Comparison of ENCODE assay signal across 14 cellular contexts in genomic region chr2:81523344-81523743, GRCh38.
DNase-seq lines count a peak whose midpoint lies in the region; ATAC-seq and TF ChIP-seq lines count a peak whose summit lies in the region.
"Had no signal": no experiment of that assay in that cellular context is flagged by ENCODE, and none has a peak within 500 bp of the region (broad histone marks: within the 10 kb centered on the region; RNA-seq: fewer than 3 reads in every experiment).

No MANE protein-coding gene starts in this region.

- H3K36me3 Mint-ChIP-seq in WTC11 (no peaks in the 10 kb centered on the region), type B pancreatic cell (no peaks in the 10 kb centered on the region)
- H3K36me3 Mint-ChIP-seq: CD4-positive, CD25-positive, alpha-beta regulatory T cell had no signal

- H3K27me3 Mint-ChIP-seq in WTC11 (ENCODE audit: low read depth) (no peaks in the 10 kb centered on the region), type B pancreatic cell (no peaks in the 10 kb centered on the region)
- H3K27me3 Mint-ChIP-seq: CD4-positive, CD25-positive, alpha-beta regulatory T cell had no signal

- POLR2A ChIA-PET in WTC11 (lab: Charles Lee): no interaction called here

- no peak for TF ChIP-seq CTCF in WTC11 (IDR thresholded peaks at IDR 0.05)
- TF ChIP-seq CTCF in type B pancreatic cell (conservative IDR thresholded peaks at IDR 0.05): no peak

- H3K4me3 Mint-ChIP-seq in WTC11 (no peak overlapping the region), type B pancreatic cell (no peak overlapping the region)
- H3K4me3 Mint-ChIP-seq: CD4-positive, CD25-positive, alpha-beta regulatory T cell had no signal

- no peak overlapping the region for H3K4me3 ChIP-seq in H7 (ENCODE audit: insufficient read depth, low read depth, low read length)
- H3K4me3 ChIP-seq: BLaER1 treated with 17β-estradiol and CSF1 and Interleukin-3, amounts not matched to agents 10 nM and 100 nM had no signal

- no peaks in the 10 kb centered on the region for H3K36me3 ChIP-seq in H7 (replicated peaks; ENCODE audit: control insufficient read depth, insufficient read depth, low read length)
- H3K36me3 ChIP-seq: BLaER1 treated with 17β-estradiol and CSF1 and Interleukin-3, amounts not matched to agents 10 nM and 100 nM had no signal

- H3K27ac Mint-ChIP-seq in WTC11 (no peak overlapping the region), type B pancreatic cell (no peak overlapping the region)
- H3K27ac Mint-ChIP-seq: CD4-positive, CD25-positive, alpha-beta regulatory T cell had no signal

- no peaks in the 10 kb centered on the region for H3K27me3 ChIP-seq in H7 (ENCODE audit: control insufficient read depth, insufficient read depth, low read length)
- H3K27me3 ChIP-seq: BLaER1 treated with 17β-estradiol and CSF1 and Interleukin-3, amounts not matched to agents 10 nM and 100 nM had no signal

- H3K4me1 Mint-ChIP-seq in WTC11: no peaks in the 10 kb centered on the region
- no peaks in the 10 kb centered on the region for H3K4me1 Mint-ChIP-seq in type B pancreatic cell (ENCODE audit: unreplicated experiment)
- H3K4me1 Mint-ChIP-seq: CD4-positive, CD25-positive, alpha-beta regulatory T cell had no signal

- DNase-seq in H7 (peak; percentile 13), WTC11 (ENCODE audit: low spot score) (peak; percentile 27), iPS-NIHi11 (ENCODE audit: low spot score) (peak; percentile 11), DMS53 (lab: John Stamatoyannopoulos, UW) (no peak), pons (ENCODE audit: low spot score) (no peak), type B pancreatic cell (ENCODE audit: extremely low spot score, unreplicated experiment) (no peak)
- DNase-seq: ACHN; Calu3; CD4-positive, CD25-positive, alpha-beta regulatory T cell; DMS 273 treated with DMSO at 0.1 percent for 48 hours; DMS79 had no signal

- H3K9me3 Mint-ChIP-seq in WTC11 (no peaks in the 10 kb centered on the region), type B pancreatic cell (no peaks in the 10 kb centered on the region)

- ATAC-seq in WTC11: peak; percentile 78
- no peak for ATAC-seq in HG03039 (IDR thresholded peaks at IDR 0.05; ENCODE audit: unreplicated experiment)
- ATAC-seq: HepG2 had no signal

- CTCF ChIA-PET in WTC11 (lab: Charles Lee): interaction anchor here (0.6 to 1.2 kb wide), 5 partner anchors 22 to 580 kb away, joined by 3 to 6 read pairs (median 3); no protein-coding TSS in a partner anchor

TF ChIP-seq in WTC11, 78 proteins besides CTCF, POLR2A, EP300 and RAD21:
- TF ChIP-seq NR1H2 (CRISPR knock-in tag; IDR thresholded peaks at IDR 0.05) (no peak), ZNF532 (CRISPR knock-in tag; IDR thresholded peaks at IDR 0.05; ENCODE audit: borderline replicate concordance) (no peak), ESRRA (CRISPR knock-in tag; IDR thresholded peaks at IDR 0.05; ENCODE audit: borderline replicate concordance) (no peak), FOXK1 (CRISPR knock-in tag; IDR thresholded peaks at IDR 0.05) (no peak), NFYB (CRISPR knock-in tag; conservative IDR thresholded peaks at IDR 0.05; ENCODE audit: low read depth) (no peak), CBFB (CRISPR knock-in tag; IDR thresholded peaks at IDR 0.05; ENCODE audit: low read depth) (no peak), CDX4 (CRISPR knock-in tag; IDR thresholded peaks at IDR 0.05; ENCODE audit: borderline replicate concordance) (no peak), AFF4 (CRISPR knock-in tag; IDR thresholded peaks at IDR 0.05; ENCODE audit: borderline replicate concordance) (no peak), ATF3 (CRISPR knock-in tag; conservative IDR thresholded peaks at IDR 0.05) (no peak), ZBTB43 (CRISPR knock-in tag; IDR thresholded peaks at IDR 0.05) (no peak), ELF4 (CRISPR knock-in tag; IDR thresholded peaks at IDR 0.05; ENCODE audit: low read depth) (no peak), ZNF416 (CRISPR knock-in tag; IDR thresholded peaks at IDR 0.05) (no peak), FOXP1 (CRISPR knock-in tag; IDR thresholded peaks at IDR 0.05; ENCODE audit: borderline replicate concordance) (no peak), NFE2L1 (CRISPR knock-in tag; IDR thresholded peaks at IDR 0.05) (no peak), NR2C2 (CRISPR knock-in tag; IDR thresholded peaks at IDR 0.05) (no peak)

Comparison
In these comparisons a context has a peak if more than half of its experiments do, and no peak if none do; other contexts are left out.
1. DNase-seq: peak in H7 (single experiment), WTC11 (single experiment) and iPS-NIHi11 (single experiment); none in DMS53 (single experiment), pons (single experiment) and type B pancreatic cell (single experiment).